ENCODE assay signal across 9 cellular contexts in the genomic region with DNA sequence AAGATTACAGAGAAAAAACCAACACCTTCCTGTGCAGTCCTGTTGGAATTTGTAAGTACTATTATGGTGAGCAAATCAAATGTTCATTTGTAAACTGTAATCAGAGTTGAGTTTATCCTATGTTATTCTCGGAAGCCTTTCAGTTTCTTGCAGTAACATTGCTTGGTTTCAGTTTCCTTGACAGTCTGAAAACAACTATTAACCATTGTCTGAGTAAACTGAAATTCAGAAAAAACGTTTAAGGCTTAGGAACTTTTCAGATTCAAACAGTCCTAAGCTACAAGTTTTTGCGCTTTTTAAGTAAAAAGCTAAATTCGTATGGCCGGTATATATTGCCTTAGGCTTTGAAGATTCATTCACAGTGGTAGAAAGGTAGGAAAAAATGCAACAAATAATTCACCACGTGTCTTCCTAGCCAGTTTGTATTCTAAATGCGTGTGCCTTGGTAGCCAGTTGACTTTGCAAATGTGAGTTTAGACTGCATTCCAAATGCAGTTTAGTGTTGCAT. TPM values are rescaled to one million over a fixed set of nuclear protein-coding genes. Genes with fewer than 3 reads are reported as not detected.
DNase-seq lines count a peak whose midpoint lies in the region; ATAC-seq, FAIRE-seq and TF ChIP-seq lines count a peak whose summit lies in the region.
"Had no signal": no experiment of that assay in that cellular context is flagged by ENCODE, and none has a peak within 500 bp of the region (broad histone marks: within the 10 kb centered on the region; RNA-seq: fewer than 3 reads in every experiment).

No MANE protein-coding gene starts in this region.

- TF ChIP-seq CTCF in SK-N-SH (IDR thresholded peaks at IDR 0.05): no peak
- no peak for TF ChIP-seq CTCF in esophagus squamous epithelium (IDR thresholded peaks at IDR 0.05)
- no peak for TF ChIP-seq CTCF in pancreas (IDR thresholded peaks at IDR 0.05)

- no peaks in the 10 kb centered on the region for H3K9me2 ChIP-seq in SK-N-SH

- H3K9ac ChIP-seq in SK-N-SH: peak overlapping the region; percentile 98

- peaks cover 0 to 10% of the 10 kb centered on the region in 2 experiments; a peak in 2 of 4 replicates for H3K4me1 ChIP-seq in SK-N-SH (ENCODE audit: control insufficient read depth in 1 of 2, insufficient read depth in 2 of 2, low read depth in 1 of 2, low read length in 1 of 2)
- peaks cover 12 to 78% (median 22%) of the 10 kb centered on the region in 3 donors for H3K4me1 ChIP-seq in esophagus squamous epithelium
- peaks cover 4 to 45% (median 5%) of the 10 kb centered on the region in 3 donors for H3K4me1 ChIP-seq in pancreas

- intact Hi-C loops in esophagus squamous epithelium (cut with DNase I): no loop called here
- intact Hi-C loops in pancreas (cut with DNase I): no loop called here

- H3K9me3 ChIP-seq in SK-N-SH (no peaks in the 10 kb centered on the region), esophagus squamous epithelium (no peaks in the 10 kb centered on the region), pancreas (no peaks in the 10 kb centered on the region)

- H3K4me3 ChIP-seq in SK-N-SH (ENCODE audit: low read depth in 2 of 2, low read length in 1 of 2) (peak overlapping the region; percentile 83 to 89), esophagus squamous epithelium (peak overlapping the region; percentile 93 to 96 (median 94)), pancreas (peak overlapping the region in 3 of 4 donors; percentile 60 to 95 (median 82))

- H3K27me3 ChIP-seq in SK-N-SH (ENCODE audit: insufficient read depth) (no peaks in the 10 kb centered on the region), esophagus squamous epithelium (no peaks in the 10 kb centered on the region), pancreas (no peaks in the 10 kb centered on the region)

- no peak overlapping the region for H2AFZ ChIP-seq in SK-N-SH (ENCODE audit: low read depth)

- TF ChIP-seq RAD21 in SK-N-SH (IDR thresholded peaks at IDR 0.05; ENCODE audit: low read length): no peak

- in situ Hi-C loops in SK-MEL-5 (cut with HindIII; ENCODE audit: low pct_unique_long_range_greater_than_20kb, low sequenced_read_pairs): no loop called here

- peaks cover 63% of the 10 kb centered on the region for H4K20me1 ChIP-seq in SK-N-SH (ENCODE audit: insufficient read depth)

- peak overlapping the region; percentile 85 for H3K4me2 ChIP-seq in SK-N-SH

- peaks cover 75% of the 10 kb centered on the region for H3K79me2 ChIP-seq in SK-N-SH (ENCODE audit: insufficient read depth)

- DNase-seq in SK-N-SH (no peak), SK-MEL-5 (ENCODE audit: low read depth, low spot score) (peak; percentile 33), esophagus squamous epithelium (lab: John Stamatoyannopoulos, UW) (no peak), pancreas (no peak), substantia nigra (lab: John Stamatoyannopoulos, UW) (no peak), NCI-H446 (lab: John Stamatoyannopoulos, UW) (no peak), NCI-H1436 (lab: John Stamatoyannopoulos, UW) (no peak)

- FAIRE-seq in pancreas (lab: Jason Lieb, UNC): no peak
- FAIRE-seq: G401.6 had no signal

- peak overlapping the region in 1 of 2 experiments; percentile 98; a peak in 2 of 4 replicates for H3K27ac ChIP-seq in SK-N-SH (ENCODE audit: low read depth in 2 of 2, low read length in 1 of 2)
- H3K27ac ChIP-seq in esophagus squamous epithelium: peak overlapping the region; percentile 54 to 100 (median 100)
- peak overlapping the region in 3 of 4 donors; percentile 10 to 100 (median 95) for H3K27ac ChIP-seq in pancreas
- H3K27ac ChIP-seq in substantia nigra (ENCODE audit: low read depth, low read length, poor library complexity, severe bottlenecking): no peak overlapping the region

- no peak for TF ChIP-seq POLR2A in esophagus squamous epithelium (IDR thresholded peaks at IDR 0.05)

- H3K36me3 ChIP-seq in SK-N-SH (replicated peaks in 1 of 2; ENCODE audit: control insufficient read depth in 1 of 2, insufficient read depth in 2 of 2, low read length in 1 of 2): peaks cover 4 to 22% of the 10 kb centered on the region in 2 experiments
- no peaks in the 10 kb centered on the region for H3K36me3 ChIP-seq in esophagus squamous epithelium
- no peaks in the 10 kb centered on the region for H3K36me3 ChIP-seq in pancreas

- ATAC-seq in SK-N-SH treated with all-trans-retinoic acid at 6 μM for 48 hours (no peak), pancreas (peak in 3 of 4 donors; percentile 3 to 13 (median 8))

- CTCF ChIA-PET in SK-N-SH (lab: Yijun Ruan, JAX): interaction anchor here (1.7 kb wide), 1 partner anchor 906 kb away, joined by 7 read pairs; no protein-coding TSS in a partner anchor

- POLR2A ChIA-PET in SK-N-SH (lab: Yijun Ruan, JAX): interaction anchor here (0.9 kb wide), 1 partner anchor 266 kb away, joined by 3 read pairs; no protein-coding TSS in a partner anchor

- peaks cover 11% of the 10 kb centered on the region for H3F3A ChIP-seq in SK-N-SH (replicated peaks; ENCODE audit: insufficient read depth)

- 10% methylated on average over 7 of the region's 7 CpGs for WGBS in SK-N-SH (ENCODE audit: low lambda C conversion rate)
- WGBS in esophagus squamous epithelium, 2 donors: 1 to 5% methylated on average over 7 of the region's 7 CpGs
- 2% methylated on average over 7 of the region's 7 CpGs for WGBS in pancreas, 2 donors

- TF ChIP-seq EP300 in SK-N-SH (IDR thresholded peaks at IDR 0.05; ENCODE audit: borderline replicate concordance in 1 of 2, low read depth in 1 of 2, low read length in 1 of 2): no peak

TF ChIP-seq in SK-N-SH, 30 proteins besides CTCF, POLR2A, EP300 and RAD21:
- no peak for TF ChIP-seq TEAD4 (IDR thresholded peaks at IDR 0.05; ENCODE audit: borderline replicate concordance, insufficient read depth)
- peak; percentile 82; the same call in 1 of the 2 replicates for TF ChIP-seq MXI1 (IDR thresholded peaks at IDR 0.05; ENCODE audit: low read depth, low read length)

TF ChIP-seq in SK-N-SH treated with all-trans-retinoic acid at 6 μM for 48 hours, 23 proteins besides CTCF, POLR2A, EP300 and RAD21 (continues in another document):
- no peak for TF ChIP-seq SNAI2 (CRISPR knock-in tag; IDR thresholded peaks at IDR 0.05)
- no peak for TF ChIP-seq ZNF565 (CRISPR knock-in tag; conservative IDR thresholded peaks at IDR 0.05; ENCODE audit: low read depth)
- no peak for TF ChIP-seq TSHZ2 (CRISPR knock-in tag; IDR thresholded peaks at IDR 0.05)
- no peak for TF ChIP-seq ZFP3 (CRISPR knock-in tag; IDR thresholded peaks at IDR 0.05)
- TF ChIP-seq CREB5 (CRISPR knock-in tag; IDR thresholded peaks at IDR 0.05; ENCODE audit: low read depth): no peak
- no peak for TF ChIP-seq ZFP30 (CRISPR knock-in tag; IDR thresholded peaks at IDR 0.05)
- no peak for TF ChIP-seq GLIS3 (CRISPR knock-in tag; IDR thresholded peaks at IDR 0.05)
- no peak for TF ChIP-seq TCF4 (CRISPR knock-in tag; IDR thresholded peaks at IDR 0.05; ENCODE audit: borderline replicate concordance)
- TF ChIP-seq ARNTL (CRISPR knock-in tag; IDR thresholded peaks at IDR 0.05; ENCODE audit: borderline replicate concordance, low read depth): no peak
- TF ChIP-seq TOX (CRISPR knock-in tag; IDR thresholded peaks at IDR 0.05; ENCODE audit: borderline replicate concordance): no peak

RNA-seq across cellular contexts. Expression of gene GPBP1, which starts 2.5 kb away (rescaled TPM):
- polyA plus RNA-seq in SK-N-SH (2012; rRNA removed) (11.4 and 14.2 TPM in 2 replicates), pancreas (10 to 100 TPM; 32.6 to 54.0 TPM)
- 17.5 and 23.1 TPM in 2 replicates for polyA plus RNA-seq in SK-N-SH (2012; cell fraction: cytosol; rRNA removed)
- polyA plus RNA-seq in SK-N-SH (2012; cell fraction: nucleus; rRNA removed): 10.6 and 23.1 TPM in 2 replicates
- total RNA-seq in SK-MEL-5 (2014; rRNA removed; shearing (Covaris generic)): 65.2 and 69.9 TPM in 2 replicates
- 30.9 and 37.9 TPM in 2 replicates for polyA plus RNA-seq in SK-MEL-5 (2015; cell fraction: cytosol; rRNA removed)
- 58.8 and 89.1 TPM in 2 replicates for polyA plus RNA-seq in SK-MEL-5 (2015; cell fraction: nucleus; rRNA removed)
- total RNA-seq in esophagus squamous epithelium (10 to 100 TPM; 27.4 to 64.3 (median 43.2) TPM), pancreas (10 to 100 TPM; 23.4 to 44.9 (median 26.1) TPM)
